1 cellular context compared by ENCODE assay signal in genomic region chr6:15326072-15326614, GRCh38.
TF ChIP-seq lines count a peak whose summit lies in the region.

No MANE protein-coding gene starts in this region.

TF ChIP-seq in GM23338, 12 proteins besides CTCF, POLR2A, EP300 and RAD21 (continued from another document):
- TF ChIP-seq, protein P1, sequence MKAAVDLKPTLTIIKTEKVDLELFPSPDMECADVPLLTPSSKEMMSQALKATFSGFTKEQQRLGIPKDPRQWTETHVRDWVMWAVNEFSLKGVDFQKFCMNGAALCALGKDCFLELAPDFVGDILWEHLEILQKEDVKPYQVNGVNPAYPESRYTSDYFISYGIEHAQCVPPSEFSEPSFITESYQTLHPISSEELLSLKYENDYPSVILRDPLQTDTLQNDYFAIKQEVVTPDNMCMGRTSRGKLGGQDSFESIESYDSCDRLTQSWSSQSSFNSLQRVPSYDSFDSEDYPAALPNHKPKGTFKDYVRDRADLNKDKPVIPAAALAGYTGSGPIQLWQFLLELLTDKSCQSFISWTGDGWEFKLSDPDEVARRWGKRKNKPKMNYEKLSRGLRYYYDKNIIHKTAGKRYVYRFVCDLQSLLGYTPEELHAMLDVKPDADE (IDR thresholded peaks at IDR 0.05) = no peak
- TF ChIP-seq EZH2phosphoT487 (IDR thresholded peaks at IDR 0.05; ENCODE audit: unreplicated experiment) (no peak), CREB1 (CRISPR knock-in tag; IDR thresholded peaks at IDR 0.05; ENCODE audit: low read depth) (no peak), ZNF462 (CRISPR knock-in tag; IDR thresholded peaks at IDR 0.05) (no peak), POLR2AphosphoS5 (IDR thresholded peaks at IDR 0.05; ENCODE audit: low read depth) (no peak), JUNB (IDR thresholded peaks at IDR 0.05; ENCODE audit: unreplicated experiment) (no peak), ZNF331 (CRISPR knock-in tag; IDR thresholded peaks at IDR 0.05; ENCODE audit: low read depth) (no peak)
- TF ChIP-seq, protein P2, sequence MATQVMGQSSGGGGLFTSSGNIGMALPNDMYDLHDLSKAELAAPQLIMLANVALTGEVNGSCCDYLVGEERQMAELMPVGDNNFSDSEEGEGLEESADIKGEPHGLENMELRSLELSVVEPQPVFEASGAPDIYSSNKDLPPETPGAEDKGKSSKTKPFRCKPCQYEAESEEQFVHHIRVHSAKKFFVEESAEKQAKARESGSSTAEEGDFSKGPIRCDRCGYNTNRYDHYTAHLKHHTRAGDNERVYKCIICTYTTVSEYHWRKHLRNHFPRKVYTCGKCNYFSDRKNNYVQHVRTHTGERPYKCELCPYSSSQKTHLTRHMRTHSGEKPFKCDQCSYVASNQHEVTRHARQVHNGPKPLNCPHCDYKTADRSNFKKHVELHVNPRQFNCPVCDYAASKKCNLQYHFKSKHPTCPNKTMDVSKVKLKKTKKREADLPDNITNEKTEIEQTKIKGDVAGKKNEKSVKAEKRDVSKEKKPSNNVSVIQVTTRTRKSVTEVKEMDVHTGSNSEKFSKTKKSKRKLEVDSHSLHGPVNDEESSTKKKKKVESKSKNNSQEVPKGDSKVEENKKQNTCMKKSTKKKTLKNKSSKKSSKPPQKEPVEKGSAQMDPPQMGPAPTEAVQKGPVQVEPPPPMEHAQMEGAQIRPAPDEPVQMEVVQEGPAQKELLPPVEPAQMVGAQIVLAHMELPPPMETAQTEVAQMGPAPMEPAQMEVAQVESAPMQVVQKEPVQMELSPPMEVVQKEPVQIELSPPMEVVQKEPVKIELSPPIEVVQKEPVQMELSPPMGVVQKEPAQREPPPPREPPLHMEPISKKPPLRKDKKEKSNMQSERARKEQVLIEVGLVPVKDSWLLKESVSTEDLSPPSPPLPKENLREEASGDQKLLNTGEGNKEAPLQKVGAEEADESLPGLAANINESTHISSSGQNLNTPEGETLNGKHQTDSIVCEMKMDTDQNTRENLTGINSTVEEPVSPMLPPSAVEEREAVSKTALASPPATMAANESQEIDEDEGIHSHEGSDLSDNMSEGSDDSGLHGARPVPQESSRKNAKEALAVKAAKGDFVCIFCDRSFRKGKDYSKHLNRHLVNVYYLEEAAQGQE (IDR thresholded peaks at IDR 0.05; ENCODE audit: unreplicated experiment) = no peak
TF ChIP-seq in GM23338: peak in this region for 0.
